ENCODE assay signal across 1 cellular context in the genomic region with DNA sequence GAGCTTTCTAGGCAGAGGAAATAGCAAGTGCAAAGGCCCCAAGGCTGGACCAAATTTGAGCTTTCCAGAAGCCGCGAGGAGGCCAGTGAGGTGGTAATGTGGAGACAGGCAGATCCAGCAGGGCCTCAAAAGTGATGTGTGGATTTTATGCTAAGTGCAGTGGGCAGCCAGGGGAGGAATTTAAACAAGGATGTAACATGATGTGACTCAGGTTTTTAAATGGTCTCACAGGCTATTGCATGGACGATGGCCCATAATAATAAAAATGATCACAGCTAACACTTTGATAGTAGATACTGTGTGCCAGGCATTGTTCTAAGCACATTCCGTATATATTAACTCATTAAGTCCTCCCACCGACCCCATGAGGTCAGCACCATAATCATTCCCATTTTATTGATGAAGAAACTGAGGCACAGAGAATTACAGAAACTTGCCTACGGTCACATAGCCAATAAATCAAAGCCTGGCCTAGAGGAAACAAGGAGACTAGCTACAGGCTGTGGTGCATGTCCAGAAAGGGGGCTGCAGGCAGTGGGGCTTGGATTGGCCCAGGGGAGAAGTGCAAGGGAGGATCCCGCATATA.
TF ChIP-seq lines count a peak whose summit lies in the region.

No MANE protein-coding gene starts in this region.

TF ChIP-seq in IMR-90, 13 proteins besides CTCF, POLR2A, EP300 and RAD21 (continued from another document):
- TF ChIP-seq, protein P1, sequence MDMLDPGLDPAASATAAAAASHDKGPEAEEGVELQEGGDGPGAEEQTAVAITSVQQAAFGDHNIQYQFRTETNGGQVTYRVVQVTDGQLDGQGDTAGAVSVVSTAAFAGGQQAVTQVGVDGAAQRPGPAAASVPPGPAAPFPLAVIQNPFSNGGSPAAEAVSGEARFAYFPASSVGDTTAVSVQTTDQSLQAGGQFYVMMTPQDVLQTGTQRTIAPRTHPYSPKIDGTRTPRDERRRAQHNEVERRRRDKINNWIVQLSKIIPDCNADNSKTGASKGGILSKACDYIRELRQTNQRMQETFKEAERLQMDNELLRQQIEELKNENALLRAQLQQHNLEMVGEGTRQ (IDR thresholded peaks at IDR 0.05; ENCODE audit: low read depth, low read length) = no peak
